In the genomic region with DNA sequence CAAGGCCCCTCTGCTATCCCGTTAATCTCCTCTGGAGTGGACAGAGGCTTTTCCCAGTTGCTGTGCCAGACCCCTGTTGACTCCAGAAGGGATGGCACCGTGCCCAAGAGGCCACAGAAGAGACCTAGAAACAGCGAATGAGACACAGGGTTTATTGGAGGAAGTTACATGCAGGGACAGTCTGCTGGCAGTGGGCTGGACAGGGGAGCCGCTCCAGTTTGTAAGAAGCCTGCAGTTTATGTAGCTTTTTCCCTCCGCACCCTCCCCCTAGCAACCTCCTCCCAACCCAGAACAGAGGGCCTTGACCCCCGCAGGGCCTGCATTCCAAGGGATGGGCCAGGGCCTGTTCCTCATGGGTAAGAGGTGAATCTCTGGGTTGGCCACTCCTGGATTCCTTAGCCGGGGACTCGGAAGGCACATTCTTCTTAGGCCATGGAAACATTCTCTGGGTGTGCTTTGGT, we compare ENCODE assay signal across 13 cellular contexts.
DNase-seq lines count a peak whose midpoint lies in the region; ATAC-seq and TF ChIP-seq lines count a peak whose summit lies in the region.
"Had no signal": no experiment of that assay in that cellular context is flagged by ENCODE, and none has a peak within 500 bp of the region (broad histone marks: within the 10 kb centered on the region; RNA-seq: fewer than 3 reads in every experiment).

No MANE protein-coding gene starts in this region.

- H3K27ac ChIP-seq in brain microvascular endothelial cell (peak overlapping the region; percentile 22), thyroid gland (no peak overlapping the region)
- H3K27ac ChIP-seq: A549, KMS-11, thoracic aorta had no signal

- CTCF ChIA-PET in HEK293T (lab: Yijun Ruan, JAX), result interaction anchor here (1.0 to 1.1 kb wide), 3 partner anchors 9 to 316 kb away, joined by 3 to 5 read pairs (median 3); no protein-coding TSS in a partner anchor

- intact Hi-C loops in thyroid gland (cut with DNase I), result no loop called here

- H3K4me3 ChIP-seq in brain microvascular endothelial cell (ENCODE audit: low read depth, low read length), result no peak overlapping the region
- H3K4me3 ChIP-seq in thyroid gland (replicated peaks in 1 of 3), result no peak overlapping the region
- H3K4me3 ChIP-seq: A549, thoracic aorta had no signal

- DNase-seq in NCI-H524 (lab: John Stamatoyannopoulos, UW) (peak; percentile 21 to 47), NCI-H524 treated with DMSO at 0.1 percent for 48 hours (lab: John Stamatoyannopoulos, UW) (no peak), brain microvascular endothelial cell (peak; percentile 23), islet precursor cell (peak; percentile 94), thyroid gland (peak; percentile 29 to 50), NCI-H1436 (lab: John Stamatoyannopoulos, UW) (no peak), HEK293T (ENCODE audit: extremely low spot score) (no peak)
- DNase-seq: activated CD4-positive, CD25-positive, alpha-beta regulatory T cell had no signal

- in situ Hi-C loops in brain microvascular endothelial cell (cut with HindIII; ENCODE audit: low pct_ligation_motif_present, low sequenced_read_pairs), result no loop called here

- TF ChIP-seq CTCF in brain microvascular endothelial cell (IDR thresholded peaks at IDR 0.05; ENCODE audit: low read depth, low read length, missing control alignments) (peak; percentile 9), thyroid gland (IDR thresholded peaks at IDR 0.05) (no peak)

- no peaks in the 10 kb centered on the region for H3K36me3 ChIP-seq in brain microvascular endothelial cell (replicated peaks)
- H3K36me3 ChIP-seq in thyroid gland, result no peaks in the 10 kb centered on the region
- H3K36me3 ChIP-seq: thoracic aorta had no signal

- no peak for TF ChIP-seq POLR2A in thyroid gland (IDR thresholded peaks at IDR 0.05)

- H3K27me3 ChIP-seq in brain microvascular endothelial cell (replicated peaks) (no peaks in the 10 kb centered on the region), thyroid gland (no peaks in the 10 kb centered on the region)

- WGBS in thyroid gland, 2 donors, result 55 to 68% methylated on average over 6 to 8 of the region's 8 CpGs

- ATAC-seq in GM21526 (IDR thresholded peaks at IDR 0.05; ENCODE audit: low FRiP score, unreplicated experiment), result no peak
- ATAC-seq: A549; activated naive CD4-positive, alpha-beta T cell treated with anti-CD3 and anti-CD28 coated beads, Interleukin-2, amount 50 U/mL, for 72 hours had no signal

- POLR2A ChIA-PET in HEK293T (lab: Yijun Ruan, JAX), result no interaction called here

- peaks cover 12 to 23% of the 10 kb centered on the region in 2 donors for H3K4me1 ChIP-seq in thyroid gland

- no peaks in the 10 kb centered on the region for H3K9me3 ChIP-seq in thyroid gland
- H3K9me3 ChIP-seq: A549, thoracic aorta had no signal

TF ChIP-seq in HEK293T, 16 proteins besides CTCF, POLR2A, EP300 and RAD21:
- TF ChIP-seq FOXK2 (IDR thresholded peaks at IDR 0.05), result no peak
- no peak for TF ChIP-seq ZNF384 (IDR thresholded peaks at IDR 0.05)
- no peak for TF ChIP-seq ELF4 (IDR thresholded peaks at IDR 0.05)
- TF ChIP-seq BHLHE40 (IDR thresholded peaks at IDR 0.05; ENCODE audit: borderline replicate concordance), result no peak
- TF ChIP-seq L3MBTL2 (conservative IDR thresholded peaks at IDR 0.05), result no peak
- TF ChIP-seq ARNT (IDR thresholded peaks at IDR 0.05), result no peak
- no peak for TF ChIP-seq HDGF (IDR thresholded peaks at IDR 0.05; ENCODE audit: borderline replicate concordance)
- no peak for TF ChIP-seq LEF1 (IDR thresholded peaks at IDR 0.05; ENCODE audit: borderline replicate concordance)
- TF ChIP-seq FOXM1 (IDR thresholded peaks at IDR 0.05; ENCODE audit: borderline replicate concordance), result no peak
- TF ChIP-seq NFRKB (IDR thresholded peaks at IDR 0.05), result no peak
- TF ChIP-seq, protein P1, sequence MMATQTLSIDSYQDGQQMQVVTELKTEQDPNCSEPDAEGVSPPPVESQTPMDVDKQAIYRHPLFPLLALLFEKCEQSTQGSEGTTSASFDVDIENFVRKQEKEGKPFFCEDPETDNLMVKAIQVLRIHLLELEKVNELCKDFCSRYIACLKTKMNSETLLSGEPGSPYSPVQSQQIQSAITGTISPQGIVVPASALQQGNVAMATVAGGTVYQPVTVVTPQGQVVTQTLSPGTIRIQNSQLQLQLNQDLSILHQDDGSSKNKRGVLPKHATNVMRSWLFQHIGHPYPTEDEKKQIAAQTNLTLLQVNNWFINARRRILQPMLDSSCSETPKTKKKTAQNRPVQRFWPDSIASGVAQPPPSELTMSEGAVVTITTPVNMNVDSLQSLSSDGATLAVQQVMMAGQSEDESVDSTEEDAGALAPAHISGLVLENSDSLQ (IDR thresholded peaks at IDR 0.05), result no peak
- TF ChIP-seq SP1 (IDR thresholded peaks at IDR 0.05), result no peak
- no peak for TF ChIP-seq SUZ12 (IDR thresholded peaks at IDR 0.05)
TF ChIP-seq in HEK293T: peak in this region for 0.

Comparison
In these comparisons a context has a peak if more than half of its experiments do, and no peak if none do; other contexts are left out.
1. DNase-seq: peak in NCI-H524 (2 of 2), brain microvascular endothelial cell (single experiment), islet precursor cell (single experiment) and thyroid gland (2 of 2); none in NCI-H524 treated with DMSO at 0.1 percent for 48 hours (single experiment), NCI-H1436 (single experiment) and HEK293T (single experiment).